In the genomic region with DNA sequence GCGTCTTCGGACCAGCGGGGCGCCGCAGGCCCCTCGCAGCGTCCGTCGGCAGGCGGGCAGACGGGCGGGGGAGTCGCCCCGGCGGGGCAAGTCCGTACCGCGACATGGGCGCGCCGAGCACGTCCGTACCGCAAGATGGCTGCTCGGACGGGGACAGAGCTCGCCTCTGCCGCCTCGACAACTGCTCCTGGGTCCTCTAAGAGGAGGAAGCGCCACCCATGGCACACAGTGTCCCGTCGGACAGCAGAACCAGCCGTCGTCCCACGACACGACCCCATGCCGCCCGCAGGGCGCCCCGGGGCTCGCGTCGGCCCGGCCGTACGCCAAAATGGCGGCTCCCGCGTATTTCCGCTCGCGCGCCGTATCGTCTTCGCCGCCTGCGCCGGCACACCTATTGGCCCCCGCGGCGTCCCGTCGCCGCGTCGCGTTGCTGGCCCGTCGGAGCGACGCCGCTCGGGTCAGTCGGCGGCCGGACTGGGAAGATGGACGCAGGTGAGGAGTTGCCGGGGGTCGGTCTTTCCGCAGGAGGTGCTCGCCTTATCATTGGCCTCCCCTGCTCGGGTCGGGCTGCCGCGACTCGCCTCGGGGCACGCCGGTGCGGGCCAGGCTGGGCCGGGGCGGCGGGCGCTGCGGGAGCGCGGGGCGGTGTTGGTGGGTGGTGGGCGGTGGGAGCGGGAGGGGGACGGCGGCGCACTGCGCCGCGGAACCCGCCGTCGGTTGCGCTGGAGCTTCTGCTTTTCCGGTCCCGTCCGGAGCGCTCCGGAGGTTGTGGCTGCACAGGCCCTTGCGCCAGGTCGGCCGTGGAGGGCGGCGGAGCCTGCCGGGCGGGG, we compare ENCODE assay signal across 8 cellular contexts. TPM values are rescaled to one million over a fixed set of nuclear protein-coding genes. Genes with fewer than 3 reads are reported as not detected.
A peak's percentile ranks its signal among the peaks of the same experiment; 100 is the strongest.
DNase-seq lines count a peak whose midpoint lies in the region; TF ChIP-seq lines count a peak whose summit lies in the region.

A gene (plus strand): TSS at position 461 of the 830 bp plus-strand sequence. CDS start 22 bp downstream, at position 483.

- peak; percentile 94 for DNase-seq in GM06990 (ENCODE audit: extremely low read depth, insufficient read length)
- peak; percentile 62 for DNase-seq in MV-4-11 (lab: John Stamatoyannopoulos, UW)
- peak; percentile 84 for DNase-seq in activated naive CD8-positive, alpha-beta T cell treated with anti-CD3 and anti-CD28 coated beads for 36 hours
- DNase-seq in head of caudate nucleus = peak; percentile 56 to 93 (median 86)
- DNase-seq in ovary = peak; percentile 80 to 91 (median 87)
- peak; percentile 86 to 88 for DNase-seq in thyroid gland

- H3K4me1 ChIP-seq in HEK293 (ENCODE audit: control insufficient read depth, insufficient read depth, low read length) (no peaks in the 10 kb centered on the region), ovary (ENCODE audit: insufficient read depth) (peaks cover 13% of the 10 kb centered on the region), thyroid gland (peaks cover 20 to 26% of the 10 kb centered on the region in 2 donors)

- POLR2A ChIA-PET in HEK293 (lab: Yijun Ruan, JAX) = interaction anchor here (0.6 to 2.5 kb wide), 5 partner anchors 11 to 1051 kb away, joined by 3 to 17 read pairs (median 3); a partner anchor contains a TSS

- TF ChIP-seq EP300 in ovary (IDR thresholded peaks at IDR 0.05) = no peak

- no peaks in the 10 kb centered on the region for H4K20me1 ChIP-seq in SU-DHL-6 (ENCODE audit: low read depth, low read length)

- H3K27ac ChIP-seq in HEK293 (ENCODE audit: extremely low read depth, low read depth, low read length) = peak within 1 kb of the TSS; percentile 97
- peak within 1 kb of the TSS; percentile 85 for H3K27ac ChIP-seq in SU-DHL-6 (ENCODE audit: low read depth, low read length)
- H3K27ac ChIP-seq in ovary = peak within 1 kb of the TSS; percentile 99
- peak within 1 kb of the TSS; percentile 98 to 100 (median 100) for H3K27ac ChIP-seq in thyroid gland

- peaks cover 47% of the 10 kb centered on the region for H3K4me1 Mint-ChIP-seq in activated naive CD8-positive, alpha-beta T cell treated with anti-CD3 and anti-CD28 coated beads for 36 hours

- intact Hi-C loops in head of caudate nucleus (cut with DNase I) (loop anchor here (2.0 to 5.0 kb wide), 2 partner anchors 49 to 130 kb away; a partner anchor contains a TSS), ovary (cut with DNase I) (no loop called here), thyroid gland (cut with DNase I) (no loop called here)

- H3K9me3 Mint-ChIP-seq in activated naive CD8-positive, alpha-beta T cell treated with anti-CD3 and anti-CD28 coated beads for 36 hours = no peaks in the 10 kb centered on the region

- H3F3A ChIP-seq in SU-DHL-6 (ENCODE audit: insufficient read depth) = peaks cover 8% of the 10 kb centered on the region; the same call in 1 of the 2 replicates

- peaks cover 88% of the 10 kb centered on the region for H3K79me2 ChIP-seq in SU-DHL-6 (ENCODE audit: insufficient read depth, low read length)

- H3K36me3 ChIP-seq in GM06990 (ENCODE audit: control insufficient read depth, insufficient read depth, low read length) (peaks cover 13% of the 10 kb centered on the region), HEK293 (ENCODE audit: control insufficient read depth in 2 of 2, insufficient read depth in 1 of 2, low read length in 2 of 2) (peaks cover 0 to 50% of the 10 kb centered on the region in 2 experiments; a peak in 2 of 3 replicates), SU-DHL-6 (ENCODE audit: low read length) (peaks cover 17% of the 10 kb centered on the region), ovary (no peaks in the 10 kb centered on the region), thyroid gland (peaks cover 12 to 13% of the 10 kb centered on the region in 2 donors)

- peak within 1 kb of the TSS; percentile 95 for H3K9ac ChIP-seq in SU-DHL-6 (ENCODE audit: low read length)

- peak within 1 kb of the TSS; percentile 91 for H2AFZ ChIP-seq in SU-DHL-6 (ENCODE audit: low read depth, low read length, severe bottlenecking)

- H3K27me3 Mint-ChIP-seq in activated naive CD8-positive, alpha-beta T cell treated with anti-CD3 and anti-CD28 coated beads for 36 hours = no peaks in the 10 kb centered on the region

- H3K4me3 ChIP-seq in GM06990 (replicated peaks; ENCODE audit: low read depth, low read length) (peak within 1 kb of the TSS; percentile 89), HEK293 (ENCODE audit: low read depth, low read length) (peak within 1 kb of the TSS; percentile 97), SU-DHL-6 (ENCODE audit: insufficient read depth, low read length, poor library complexity, severe bottlenecking) (peak within 1 kb of the TSS; percentile 86), ovary (peak within 1 kb of the TSS; percentile 83), thyroid gland (replicated peaks in 1 of 3) (peak within 1 kb of the TSS; percentile 66 to 95 (median 90))

- H3K27me3 ChIP-seq in GM06990 (replicated peaks; ENCODE audit: control insufficient read depth, insufficient read depth, low read length) (no peaks in the 10 kb centered on the region), SU-DHL-6 (ENCODE audit: low read length) (no peaks in the 10 kb centered on the region), ovary (no peaks in the 10 kb centered on the region), thyroid gland (no peaks in the 10 kb centered on the region)

- peak within 1 kb of the TSS; percentile 88 for H3K27ac Mint-ChIP-seq in activated naive CD8-positive, alpha-beta T cell treated with anti-CD3 and anti-CD28 coated beads for 36 hours

- H3K9me3 ChIP-seq in HEK293 (ENCODE audit: control insufficient read depth, insufficient read depth, low read depth, low read length) (no peaks in the 10 kb centered on the region), SU-DHL-6 (ENCODE audit: insufficient read depth, low read length) (peaks cover 13% of the 10 kb centered on the region), ovary (no peaks in the 10 kb centered on the region), thyroid gland (no peaks in the 10 kb centered on the region)

- H3K4me3 Mint-ChIP-seq in activated naive CD8-positive, alpha-beta T cell treated with anti-CD3 and anti-CD28 coated beads for 36 hours = peak within 1 kb of the TSS; percentile 91

- no peak for TF ChIP-seq CTCF in GM06990 (IDR thresholded peaks at IDR 0.05; ENCODE audit: insufficient read depth, low read length, poor library complexity, severe bottlenecking)
- 0 out of 2 replicates have a peak, but pooled peaks have one; percentile 12 for TF ChIP-seq CTCF in HEK293 (tag by site-specific recombination; IDR thresholded peaks at IDR 0.05)
- TF ChIP-seq CTCF in SU-DHL-6 (IDR thresholded peaks at IDR 0.05; ENCODE audit: insufficient read depth, low read length, poor library complexity, severe bottlenecking) = no peak
- peak in 1 of 3 donors; percentile 17 for TF ChIP-seq CTCF in ovary (IDR thresholded peaks at IDR 0.05)
- TF ChIP-seq CTCF in thyroid gland (IDR thresholded peaks at IDR 0.05) = no peak

- CTCF ChIA-PET in HEK293 (lab: Yijun Ruan, JAX) = interaction anchor here (1.4 to 1.7 kb wide), 3 partner anchors 10 to 28 kb away, joined by 4 to 5 read pairs (median 4); no protein-coding TSS in a partner anchor

- peak within 1 kb of the TSS; percentile 91 for H3K4me2 ChIP-seq in SU-DHL-6 (ENCODE audit: low read depth, low read length, poor library complexity, severe bottlenecking)

- H3K36me3 Mint-ChIP-seq in activated naive CD8-positive, alpha-beta T cell treated with anti-CD3 and anti-CD28 coated beads for 36 hours = peaks cover 34% of the 10 kb centered on the region

- WGBS in ovary, 3 donors = 0 to 1% (median 0%) methylated on average over 35 to 123 of the region's 123 CpGs
- 0% methylated on average over 1 to 7 of the region's 123 CpGs for WGBS in thyroid gland, 2 donors

- TF ChIP-seq POLR2A in ovary (IDR thresholded peaks at IDR 0.05) (peak; percentile 20), thyroid gland (IDR thresholded peaks at IDR 0.05) (peak in 1 of 2 donors; percentile 59)

- no peaks in the 10 kb centered on the region for H3K9me2 ChIP-seq in SU-DHL-6 (replicated peaks; ENCODE audit: insufficient read depth, low read length)

TF ChIP-seq in HEK293, 187 proteins besides CTCF, POLR2A, EP300 and RAD21 (continues in another document):
- TF ChIP-seq, protein P1, sequence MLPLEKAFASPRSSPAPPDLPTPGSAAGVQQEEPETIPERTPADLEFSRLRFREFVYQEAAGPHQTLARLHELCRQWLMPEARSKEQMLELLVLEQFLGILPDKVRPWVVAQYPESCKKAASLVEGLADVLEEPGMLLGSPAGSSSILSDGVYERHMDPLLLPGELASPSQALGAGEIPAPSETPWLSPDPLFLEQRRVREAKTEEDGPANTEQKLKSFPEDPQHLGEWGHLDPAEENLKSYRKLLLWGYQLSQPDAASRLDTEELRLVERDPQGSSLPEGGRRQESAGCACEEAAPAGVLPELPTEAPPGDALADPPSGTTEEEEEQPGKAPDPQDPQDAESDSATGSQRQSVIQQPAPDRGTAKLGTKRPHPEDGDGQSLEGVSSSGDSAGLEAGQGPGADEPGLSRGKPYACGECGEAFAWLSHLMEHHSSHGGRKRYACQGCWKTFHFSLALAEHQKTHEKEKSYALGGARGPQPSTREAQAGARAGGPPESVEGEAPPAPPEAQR (tag by site-specific recombination; IDR thresholded peaks at IDR 0.05) = peak; percentile 58; the same call in 1 of the 2 replicates
- TF ChIP-seq ZNF416 (tag by site-specific recombination; IDR thresholded peaks at IDR 0.05) (no peak), ZNF501 (tag by site-specific recombination; IDR thresholded peaks at IDR 0.05) (no peak), ZNF664 (tag by site-specific recombination; IDR thresholded peaks at IDR 0.05) (no peak), ZNF596 (tag by site-specific recombination; IDR thresholded peaks at IDR 0.05) (no peak), ZNF175 (tag by site-specific recombination; IDR thresholded peaks at IDR 0.05) (no peak), MEIS1 (CRISPR knock-in tag; IDR thresholded peaks at IDR 0.05; ENCODE audit: borderline replicate concordance) (no peak), ZNF529 (tag by site-specific recombination; IDR thresholded peaks at IDR 0.05; ENCODE audit: insufficient replicate concordance) (no peak)
- TF ChIP-seq, protein P2, sequence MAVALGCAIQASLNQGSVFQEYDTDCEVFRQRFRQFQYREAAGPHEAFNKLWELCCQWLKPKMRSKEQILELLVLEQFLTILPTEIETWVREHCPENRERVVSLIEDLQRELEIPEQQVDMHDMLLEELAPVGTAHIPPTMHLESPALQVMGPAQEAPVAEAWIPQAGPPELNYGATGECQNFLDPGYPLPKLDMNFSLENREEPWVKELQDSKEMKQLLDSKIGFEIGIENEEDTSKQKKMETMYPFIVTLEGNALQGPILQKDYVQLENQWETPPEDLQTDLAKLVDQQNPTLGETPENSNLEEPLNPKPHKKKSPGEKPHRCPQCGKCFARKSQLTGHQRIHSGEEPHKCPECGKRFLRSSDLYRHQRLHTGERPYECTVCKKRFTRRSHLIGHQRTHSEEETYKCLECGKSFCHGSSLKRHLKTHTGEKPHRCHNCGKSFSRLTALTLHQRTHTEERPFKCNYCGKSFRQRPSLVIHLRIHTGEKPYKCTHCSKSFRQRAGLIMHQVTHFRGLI (tag by site-specific recombination; IDR thresholded peaks at IDR 0.05) = peak; percentile 50; the same call in 1 of the 2 replicates

RNA-seq across cellular contexts. Expression of the gene that starts here (rescaled TPM):
- total RNA-seq in activated naive CD8-positive, alpha-beta T cell treated with anti-CD3 and anti-CD28 coated beads for 36 hours = 10 to 100 TPM; 72.5 to 73.8 TPM
- total RNA-seq in ovary (10 to 100 TPM; 37.1 to 70.4 (median 56.3) TPM), thyroid gland (100 to 1,000 TPM in 1 of 4 donors, 10 to 100 TPM in 3; 58.5 to 129 (median 86.2) TPM)
- polyA plus RNA-seq in ovary = 10 to 100 TPM; 41.0 to 49.5 TPM

Comparison
In these comparisons a context has a peak if more than half of its experiments do, and no peak if none do; other contexts are left out.
1. Peak in every context shown above with its lines: DNase-seq, H3K4me3 ChIP-seq and H3K27ac ChIP-seq.